In the genomic region with DNA sequence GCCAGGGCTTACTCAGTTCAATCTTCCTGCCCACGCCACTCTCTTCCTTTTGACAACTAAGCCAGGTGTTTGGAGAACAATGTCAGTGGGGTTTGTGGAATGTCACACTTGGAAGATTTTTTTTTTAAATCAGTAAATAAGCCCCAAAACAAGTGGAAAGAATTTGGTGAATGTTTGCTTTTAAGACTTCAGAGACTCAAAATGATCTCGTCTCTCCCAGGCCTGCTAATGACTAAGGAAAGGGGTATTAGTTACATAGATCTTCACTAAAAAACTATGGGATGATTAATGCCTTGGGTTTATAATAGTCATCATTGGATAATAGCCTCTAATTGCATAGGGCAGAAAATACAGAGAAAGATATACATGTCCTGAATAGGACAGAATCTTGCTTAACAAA, we compare ENCODE assay signal across 17 cellular contexts.
"Had no signal": no experiment of that assay in that cellular context is flagged by ENCODE, and none has a peak within 500 bp of the region (broad histone marks: within the 10 kb centered on the region; RNA-seq: fewer than 3 reads in every experiment).

No MANE protein-coding gene starts in this region.

- DNase-seq: activated CD4-positive, alpha-beta T cell treated with anti-CD3 and anti-CD28 coated beads for 48 hours; activated CD8-positive, alpha-beta memory T cell treated with anti-CD3 and anti-CD28 coated beads, Interleukin-2, amount 50 U/mL, for 48 hours; activated CD8-positive, alpha-beta T cell treated with anti-CD3 and anti-CD28 coated beads, Interleukin-2, amount 10 ng/mL, durations not matched to agents 7 days and 5 days; activated naive CD8-positive, alpha-beta T cell treated with anti-CD3 and anti-CD28 coated beads, Interleukin-2, amount 10 ng/mL, durations not matched to agents 7 days and 5 days; aorta; immature natural killer cell; left colon; nucleus accumbens; sigmoid colon; stimulated activated CD4-positive, alpha-beta T cell treated with anti-CD3 and anti-CD28 coated beads, Interleukin-2, amount 100 ng/mL, for 48 hours; stimulated activated naive CD4-positive, alpha-beta T cell treated with Interleukin-2 at 50 U/mL for 16 hours; trophoblast cell had no signal

- H3K9me3 ChIP-seq: prostate gland, sigmoid colon had no signal

- H3K27ac ChIP-seq: cardiac muscle cell, prostate gland, sigmoid colon had no signal

- H3K4me1 ChIP-seq: prostate gland, sigmoid colon had no signal

- H3K36me3 ChIP-seq: cardiac muscle cell, prostate gland, sigmoid colon had no signal

- H3K27me3 ChIP-seq: cardiac muscle cell, sigmoid colon had no signal

- ATAC-seq: activated CD8-positive, alpha-beta T cell treated with anti-CD3 and anti-CD28 coated beads, Interleukin-2, amount 10 ng/mL, durations not matched to agents 7 days and 5 days; left colon; natural killer cell treated with Interleukin-12 subunit alpha and Interleukin-12 subunit beta and Interleukin-15 and Interleukin-18, amount 100 ng/mL, for 72 hours; WTC11 had no signal

- H3K4me3 ChIP-seq: cardiac muscle cell, lung, prostate gland, sigmoid colon had no signal
